ENCODE assay signal across 8 cellular contexts in the genomic region with DNA sequence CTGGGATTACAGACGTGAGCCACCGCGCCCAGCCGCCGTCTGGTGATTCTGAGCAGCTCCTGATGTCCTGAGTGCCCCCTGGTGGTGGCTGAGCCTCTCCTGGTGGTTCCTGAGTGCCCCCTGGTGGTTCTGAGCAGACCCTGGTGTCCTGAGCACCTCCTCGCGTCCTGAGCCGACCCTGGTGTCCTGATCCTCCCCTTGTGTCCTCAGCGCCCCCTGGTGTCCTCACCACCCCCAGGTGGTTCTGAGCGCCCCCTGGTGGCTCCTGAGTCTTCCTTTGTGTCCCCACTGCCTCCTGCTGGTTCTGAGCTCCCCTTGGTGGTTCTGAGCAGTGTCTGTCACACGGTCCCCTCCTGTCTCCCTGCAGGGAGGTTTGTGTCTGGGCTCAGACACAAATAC.
A peak's percentile ranks its signal among the peaks of the same experiment; 100 is the strongest.
DNase-seq lines count a peak whose midpoint lies in the region; ATAC-seq and TF ChIP-seq lines count a peak whose summit lies in the region.

No MANE protein-coding gene starts in this region.

- H3K4me1 ChIP-seq in cardiac muscle cell (ENCODE audit: low read depth): no peaks in the 10 kb centered on the region

- DNase-seq in cardiac muscle cell (ENCODE audit: low read depth in 1 of 2, low spot score in 1 of 2): no peak
- DNase-seq in Right ventricle myocardium inferior (ENCODE audit: missing footprints): no peak
- peak; percentile 72 to 78 for DNase-seq in activated CD4-positive, alpha-beta T cell treated with anti-CD3 and anti-CD28 coated beads, Interleukin-2, amount 50 U/mL, for 48 hours
- peak; percentile 15 for DNase-seq in kidney tubule cell (ENCODE audit: low spot score)
- DNase-seq in NCI-H2029 treated with DMSO at 0.1 percent for 48 hours (lab: John Stamatoyannopoulos, UW): no peak
- no peak for DNase-seq in H7

- ATAC-seq in Right ventricle myocardium inferior (no peak), HG03469 (IDR thresholded peaks at IDR 0.05; ENCODE audit: unreplicated experiment) (peak; percentile 40), GM19463 (IDR thresholded peaks at IDR 0.05; ENCODE audit: unreplicated experiment) (no peak)

- H3K36me3 ChIP-seq in cardiac muscle cell: no peaks in the 10 kb centered on the region
- H3K36me3 ChIP-seq in H7 (replicated peaks; ENCODE audit: control insufficient read depth, insufficient read depth, low read length): no peaks in the 10 kb centered on the region

- H3K4me3 ChIP-seq in cardiac muscle cell (no peak overlapping the region), H7 (ENCODE audit: insufficient read depth, low read depth, low read length) (no peak overlapping the region)

- H3K27me3 ChIP-seq in cardiac muscle cell (no peaks in the 10 kb centered on the region), H7 (ENCODE audit: control insufficient read depth, insufficient read depth, low read length) (no peaks in the 10 kb centered on the region)

- H3K9me3 ChIP-seq in cardiac muscle cell (ENCODE audit: low read depth): no peaks in the 10 kb centered on the region

- TF ChIP-seq CTCF in cardiac muscle cell (IDR thresholded peaks at IDR 0.05; ENCODE audit: low read depth, low read length): peak; percentile 9

- no peak overlapping the region for H3K27ac ChIP-seq in cardiac muscle cell

- intact Hi-C loops in Right ventricle myocardium inferior (cut with DNase I): no loop called here

Comparison
In these comparisons a context has a peak if more than half of its experiments do, and no peak if none do; other contexts are left out.
1. DNase-seq: peak in activated CD4-positive, alpha-beta T cell treated with anti-CD3 and anti-CD28 coated beads, Interleukin-2, amount 50 U/mL, for 48 hours (2 of 2) and kidney tubule cell (single experiment); none in cardiac muscle cell (0 of 2), Right ventricle myocardium inferior (single experiment), NCI-H2029 treated with DMSO at 0.1 percent for 48 hours (single experiment) and H7 (single experiment).